31 cellular contexts compared by ENCODE assay signal in genomic region chr14:56552615-56553014, GRCh38. TPM values are rescaled to one million over a fixed set of nuclear protein-coding genes. Genes with fewer than 3 reads are reported as not detected.
DNase-seq lines count a peak whose midpoint lies in the region; ATAC-seq and TF ChIP-seq lines count a peak whose summit lies in the region.
"Had no signal": no experiment of that assay in that cellular context is flagged by ENCODE, and none has a peak within 500 bp of the region (broad histone marks: within the 10 kb centered on the region; RNA-seq: fewer than 3 reads in every experiment).

No MANE protein-coding gene starts in this region.

- no peak overlapping the region for H3K4me3 Mint-ChIP-seq in Calu3 (ENCODE audit: low read depth, unreplicated experiment)
- H3K4me3 Mint-ChIP-seq: activated naive CD8-positive, alpha-beta T cell treated with anti-CD3 and anti-CD28 coated beads, Interleukin-2, amount 10 ng/mL, durations not matched to agents 7 days and 5 days; immature natural killer cell; memory B cell; T-helper 1 cell treated with Interleukin-12 subunit alpha and Interleukin-12 subunit beta and Interleukin-4 antibody, amounts not matched to agents 30 μg/mL and 1 μg/mL, for 36 hours had no signal

- TF ChIP-seq CTCF in epithelial cell of proximal tubule (conservative IDR thresholded peaks at IDR 0.05; ENCODE audit: low read depth, low read length): peak; percentile 20
- TF ChIP-seq CTCF in Calu3 (IDR thresholded peaks at IDR 0.05; ENCODE audit: unreplicated experiment): no peak

- ATAC-seq in HG03196 (IDR thresholded peaks at IDR 0.05; ENCODE audit: unreplicated experiment): no peak
- ATAC-seq: gastrocnemius medialis, right cardiac atrium had no signal

- BruUV-seq in Calu3 (replicated peaks; lab: Mats Ljungman, UMichigan): no TSS peak

- H3K4me1 ChIP-seq in NT2/D1 (ENCODE audit: insufficient read depth, insufficient read length): no peaks in the 10 kb centered on the region
- H3K4me1 ChIP-seq: ascending aorta, esophagus squamous epithelium, gastrocnemius medialis had no signal

- H3K4me1 Mint-ChIP-seq in Calu3 (ENCODE audit: low read depth, unreplicated experiment): no peaks in the 10 kb centered on the region
- H3K4me1 Mint-ChIP-seq: activated naive CD8-positive, alpha-beta T cell treated with anti-CD3 and anti-CD28 coated beads, Interleukin-2, amount 10 ng/mL, durations not matched to agents 7 days and 5 days; immature natural killer cell; memory B cell had no signal

- no peak overlapping the region for H3K9ac ChIP-seq in NT2/D1 (ENCODE audit: insufficient read length, low read depth)
- H3K9ac ChIP-seq: BLaER1 treated with 17β-estradiol and CSF1 and Interleukin-3, amounts not matched to agents 10 nM and 100 nM; GM23248 had no signal

- no peaks in the 10 kb centered on the region for H3K9me3 Mint-ChIP-seq in Calu3 (ENCODE audit: low read depth, unreplicated experiment)
- H3K9me3 Mint-ChIP-seq: activated naive CD8-positive, alpha-beta T cell treated with anti-CD3 and anti-CD28 coated beads, Interleukin-2, amount 10 ng/mL, durations not matched to agents 7 days and 5 days; memory B cell; T-helper 1 cell treated with Interleukin-12 subunit alpha and Interleukin-12 subunit beta and Interleukin-4 antibody, amounts not matched to agents 30 μg/mL and 1 μg/mL, for 36 hours had no signal

- intact Hi-C loops in Calu3 (cut with micrococcal nuclease; ENCODE audit: unreplicated experiment): loop anchor here (10.0 kb wide), 1 partner anchor 512 kb away; no protein-coding TSS in a partner anchor

- CTCF ChIA-PET in Calu3 (lab: Charles Lee): interaction anchor here (0.6 kb wide), 1 partner anchor 101 kb away, joined by 4 read pairs; no protein-coding TSS in a partner anchor

- DNase-seq in D341Med (ENCODE audit: low spot score): peak; percentile 67
- DNase-seq in H7: peak; percentile 19
- peak; percentile 9 for DNase-seq in NT2/D1 (ENCODE audit: low read depth, low spot score)
- DNase-seq in epithelial cell of proximal tubule (ENCODE audit: low read depth): no peak
- no peak for DNase-seq in erythroblast (lab: John Stamatoyannopoulos, UW)
- DNase-seq in islet precursor cell: no peak
- DNase-seq in Calu3: no peak
- DNase-seq: activated CD4-positive, alpha-beta T cell treated with anti-CD3 and anti-CD28 coated beads for 4 hours; activated CD8-positive, alpha-beta memory T cell treated with anti-CD3 and anti-CD28 coated beads for 24 hours; activated gamma-delta T cell; activated naive CD8-positive, alpha-beta T cell treated with anti-CD3 and anti-CD28 coated beads, Interleukin-2, amount 10 ng/mL, durations not matched to agents 7 days and 5 days; activated T-cell treated with anti-CD3 and anti-CD28 coated beads, Interleukin-2, amount 50 U/mL, for 1 hour; EL; esophagus squamous epithelium; gastrocnemius medialis; GM23248; immature natural killer cell; IMR-90; NCI-H1105; NCI-H2029 treated with DMSO at 0.1 percent for 48 hours; NCI-H446 treated with DMSO at 0.1 percent for 48 hours; posterior cingulate gyrus; right cardiac atrium; RPMI8226; substantia nigra had no signal

- H3K4me3 ChIP-seq in H7 (ENCODE audit: insufficient read depth, low read depth, low read length) (no peak overlapping the region), NT2/D1 (ENCODE audit: insufficient read length, low read depth) (no peak overlapping the region), epithelial cell of proximal tubule (ENCODE audit: low read depth, low read length) (no peak overlapping the region)
- H3K4me3 ChIP-seq: ascending aorta; BLaER1 treated with 17β-estradiol and CSF1 and Interleukin-3, amounts not matched to agents 10 nM and 100 nM; cardiac muscle cell; esophagus squamous epithelium; gastrocnemius medialis; GM23248 had no signal

- no peaks in the 10 kb centered on the region for H3K9me3 ChIP-seq in NT2/D1 (ENCODE audit: insufficient read depth, low read length)
- H3K9me3 ChIP-seq: ascending aorta; BLaER1 treated with 17β-estradiol and CSF1 and Interleukin-3, amounts not matched to agents 10 nM and 100 nM; esophagus squamous epithelium; gastrocnemius medialis had no signal

- H3K36me3 Mint-ChIP-seq in Calu3 (ENCODE audit: insufficient read depth, unreplicated experiment): no peaks in the 10 kb centered on the region
- H3K36me3 Mint-ChIP-seq: activated naive CD8-positive, alpha-beta T cell treated with anti-CD3 and anti-CD28 coated beads, Interleukin-2, amount 10 ng/mL, durations not matched to agents 7 days and 5 days; immature natural killer cell; memory B cell had no signal

- H3K36me3 ChIP-seq in H7 (replicated peaks; ENCODE audit: control insufficient read depth, insufficient read depth, low read length): no peaks in the 10 kb centered on the region
- no peaks in the 10 kb centered on the region for H3K36me3 ChIP-seq in NT2/D1 (ENCODE audit: insufficient read depth, insufficient read length, low read length)
- H3K36me3 ChIP-seq: ascending aorta; BLaER1 treated with 17β-estradiol and CSF1 and Interleukin-3, amounts not matched to agents 10 nM and 100 nM; cardiac muscle cell; esophagus squamous epithelium; gastrocnemius medialis had no signal

- no peaks in the 10 kb centered on the region for H3K27me3 ChIP-seq in H7 (ENCODE audit: control insufficient read depth, insufficient read depth, low read length)
- H3K27me3 ChIP-seq in NT2/D1 (ENCODE audit: insufficient read depth, insufficient read length): no peaks in the 10 kb centered on the region
- H3K27me3 ChIP-seq: ascending aorta; BLaER1 treated with 17β-estradiol and CSF1 and Interleukin-3, amounts not matched to agents 10 nM and 100 nM; cardiac muscle cell; gastrocnemius medialis had no signal

- H3K27me3 Mint-ChIP-seq in Calu3 (ENCODE audit: unreplicated experiment): peaks cover 60% of the 10 kb centered on the region

- H3K27ac Mint-ChIP-seq in Calu3 (ENCODE audit: unreplicated experiment): no peak overlapping the region
- H3K27ac Mint-ChIP-seq: activated naive CD8-positive, alpha-beta T cell treated with anti-CD3 and anti-CD28 coated beads, Interleukin-2, amount 10 ng/mL, durations not matched to agents 7 days and 5 days; immature natural killer cell; memory B cell; T-helper 1 cell treated with Interleukin-12 subunit alpha and Interleukin-12 subunit beta and Interleukin-4 antibody, amounts not matched to agents 30 μg/mL and 1 μg/mL, for 36 hours had no signal

- no peak for TF ChIP-seq POLR2A in erythroblast (IDR thresholded peaks at IDR 0.05; ENCODE audit: low read length)

RNA-seq across cellular contexts. Expression of gene TMEM260, which starts 27.0 kb away (rescaled TPM):
- total RNA-seq in H7 (2014; rRNA removed; shearing (Covaris generic)): 10.6 and 12.2 TPM in 2 replicates
- total RNA-seq in epithelial cell of proximal tubule (6.0 and 15.9 TPM in 2 replicates), Calu3 (2022) (18.3 and 24.1 TPM in 2 replicates)

Comparison
In these comparisons a context has a peak if more than half of its experiments do, and no peak if none do; other contexts are left out.
1. DNase-seq: peak in D341Med (single experiment), H7 (single experiment) and NT2/D1 (single experiment); none in epithelial cell of proximal tubule (single experiment), erythroblast (0 of 2), islet precursor cell (single experiment) and Calu3 (single experiment).